ENCODE assay signal across 31 cellular contexts in genomic region chr21:29490016-29490415, GRCh38.
"Had no signal": no experiment of that assay in that cellular context is flagged by ENCODE, and none has a peak within 500 bp of the region (broad histone marks: within the 10 kb centered on the region; RNA-seq: fewer than 3 reads in every experiment).

No MANE protein-coding gene starts in this region.

- H3K27ac Mint-ChIP-seq: activated CD4-positive, alpha-beta memory T cell treated with anti-CD3 and anti-CD28 coated beads for 36 hours; activated naive CD4-positive, alpha-beta T cell treated with anti-CD3 and anti-CD28 coated beads, Interleukin-2, amount 10 ng/mL, durations not matched to agents 7 days and 5 days; activated naive CD8-positive, alpha-beta T cell treated with anti-CD3 and anti-CD28 coated beads, Interleukin-2, amount 10 ng/mL, durations not matched to agents 7 days and 5 days; activated T-cell treated with anti-CD3 and anti-CD28 coated beads, Interleukin-2, amount 50 U/mL, for 24 hours; naive thymus-derived CD4-positive, alpha-beta T cell; stimulated activated effector memory CD8-positive, alpha-beta T cell treated with anti-CD3 and anti-CD28 coated beads, Interleukin-12 subunit alpha, Interleukin-12 subunit beta, amount 100 ng/mL, for 72 hours; stimulated activated naive CD8-positive, alpha-beta T cell treated with anti-CD3 and anti-CD28 coated beads, Interleukin-15, Interleukin-2, amounts not matched to agents 100 ng/mL and 50 ng/mL, for 24 hours; T-helper 1 cell treated with Interleukin-12 subunit alpha and Interleukin-12 subunit beta and Interleukin-4 antibody, amounts not matched to agents 30 μg/mL and 1 μg/mL, for 36 hours had no signal

- H3K4me3 Mint-ChIP-seq: activated CD4-positive, alpha-beta memory T cell treated with anti-CD3 and anti-CD28 coated beads for 36 hours; activated naive CD4-positive, alpha-beta T cell treated with anti-CD3 and anti-CD28 coated beads, Interleukin-2, amount 10 ng/mL, durations not matched to agents 7 days and 5 days; activated naive CD8-positive, alpha-beta T cell treated with anti-CD3 and anti-CD28 coated beads, Interleukin-2, amount 10 ng/mL, durations not matched to agents 7 days and 5 days; activated T-cell treated with anti-CD3 and anti-CD28 coated beads, Interleukin-2, amount 50 U/mL, for 24 hours; brain; naive thymus-derived CD4-positive, alpha-beta T cell; stimulated activated effector memory CD8-positive, alpha-beta T cell treated with anti-CD3 and anti-CD28 coated beads, Interleukin-12 subunit alpha, Interleukin-12 subunit beta, amount 100 ng/mL, for 72 hours; stimulated activated naive CD8-positive, alpha-beta T cell treated with anti-CD3 and anti-CD28 coated beads, Interleukin-15, Interleukin-2, amounts not matched to agents 100 ng/mL and 50 ng/mL, for 24 hours; T-helper 1 cell treated with Interleukin-12 subunit alpha and Interleukin-12 subunit beta and Interleukin-4 antibody, amounts not matched to agents 30 μg/mL and 1 μg/mL, for 36 hours had no signal

- H3K4me3 ChIP-seq: gastrocnemius medialis, hepatocyte, pancreas, prostate gland, thoracic aorta, uterus had no signal

- H3K36me3 Mint-ChIP-seq: activated naive CD4-positive, alpha-beta T cell treated with anti-CD3 and anti-CD28 coated beads, Interleukin-2, amount 10 ng/mL, durations not matched to agents 7 days and 5 days; stimulated activated effector memory CD8-positive, alpha-beta T cell treated with anti-CD3 and anti-CD28 coated beads, Interleukin-12 subunit alpha, Interleukin-12 subunit beta, amount 100 ng/mL, for 72 hours had no signal

- DNase-seq: activated CD4-positive, alpha-beta memory T cell treated with anti-CD3 and anti-CD28 coated beads for 36 hours; activated CD4-positive, alpha-beta T cell treated with anti-CD3 and anti-CD28 coated beads for 48 hours; activated CD8-positive, alpha-beta memory T cell treated with anti-CD3 and anti-CD28 coated beads, Interleukin-2, amount 50 U/mL, for 48 hours; activated gamma-delta T cell; activated naive CD4-positive, alpha-beta T cell treated with anti-CD3 and anti-CD28 coated beads, Interleukin-2, amount 10 ng/mL, durations not matched to agents 7 days and 5 days; activated naive CD8-positive, alpha-beta T cell treated with anti-CD3 and anti-CD28 coated beads, Interleukin-2, amount 10 ng/mL, durations not matched to agents 7 days and 5 days; activated T-cell treated with anti-CD3 and anti-CD28 coated beads, Interleukin-2, amount 50 U/mL, for 24 hours; amygdala; gastrocnemius medialis; kidney; midbrain; naive thymus-derived CD4-positive, alpha-beta T cell; nucleus accumbens; pancreas; retina; small intestine; stimulated activated CD4-positive, alpha-beta T cell treated with anti-CD3 and anti-CD28 coated beads, Interleukin-4, amount 100 ng/mL, for 24 hours; SW 1271; T-helper 9 cell; trophoblast cell; uterus; WERI-Rb-1 had no signal

- ATAC-seq: activated CD4-positive, CD25-positive, alpha-beta regulatory T cell treated with anti-CD3 and anti-CD28 coated beads, Interleukin-2, amount 50 U/mL, for 24 hours; gastrocnemius medialis; naive thymus-derived CD4-positive, alpha-beta T cell; pancreas; sciatic nerve; stimulated activated effector memory CD8-positive, alpha-beta T cell treated with anti-CD3 and anti-CD28 coated beads, Interleukin-12 subunit alpha, Interleukin-12 subunit beta, amount 100 ng/mL, for 72 hours had no signal

- H3K27me3 Mint-ChIP-seq: activated CD4-positive, alpha-beta memory T cell treated with anti-CD3 and anti-CD28 coated beads for 36 hours; activated naive CD4-positive, alpha-beta T cell treated with anti-CD3 and anti-CD28 coated beads, Interleukin-2, amount 10 ng/mL, durations not matched to agents 7 days and 5 days; activated naive CD8-positive, alpha-beta T cell treated with anti-CD3 and anti-CD28 coated beads, Interleukin-2, amount 10 ng/mL, durations not matched to agents 7 days and 5 days; activated T-cell treated with anti-CD3 and anti-CD28 coated beads, Interleukin-2, amount 50 U/mL, for 24 hours; naive thymus-derived CD4-positive, alpha-beta T cell; stimulated activated naive CD8-positive, alpha-beta T cell treated with anti-CD3 and anti-CD28 coated beads, Interleukin-15, Interleukin-2, amounts not matched to agents 100 ng/mL and 50 ng/mL, for 24 hours had no signal

- H3K4me1 Mint-ChIP-seq: activated naive CD4-positive, alpha-beta T cell treated with anti-CD3 and anti-CD28 coated beads, Interleukin-2, amount 10 ng/mL, durations not matched to agents 7 days and 5 days; activated naive CD8-positive, alpha-beta T cell treated with anti-CD3 and anti-CD28 coated beads, Interleukin-2, amount 10 ng/mL, durations not matched to agents 7 days and 5 days; naive thymus-derived CD4-positive, alpha-beta T cell; stimulated activated effector memory CD8-positive, alpha-beta T cell treated with anti-CD3 and anti-CD28 coated beads, Interleukin-12 subunit alpha, Interleukin-12 subunit beta, amount 100 ng/mL, for 72 hours had no signal

- H3K9me3 Mint-ChIP-seq: activated naive CD4-positive, alpha-beta T cell treated with anti-CD3 and anti-CD28 coated beads, Interleukin-2, amount 10 ng/mL, durations not matched to agents 7 days and 5 days; activated T-cell treated with anti-CD3 and anti-CD28 coated beads, Interleukin-2, amount 50 U/mL, for 24 hours; stimulated activated effector memory CD8-positive, alpha-beta T cell treated with anti-CD3 and anti-CD28 coated beads, Interleukin-12 subunit alpha, Interleukin-12 subunit beta, amount 100 ng/mL, for 72 hours; stimulated activated naive CD8-positive, alpha-beta T cell treated with anti-CD3 and anti-CD28 coated beads, Interleukin-15, Interleukin-2, amounts not matched to agents 100 ng/mL and 50 ng/mL, for 24 hours; T-helper 1 cell treated with Interleukin-12 subunit alpha and Interleukin-12 subunit beta and Interleukin-4 antibody, amounts not matched to agents 30 μg/mL and 1 μg/mL, for 36 hours had no signal
